18 cellular contexts compared by ENCODE assay signal in genomic region chr11:115338476-115338875, GRCh38.
"Had no signal": no experiment of that assay in that cellular context is flagged by ENCODE, and none has a peak within 500 bp of the region (broad histone marks: within the 10 kb centered on the region; RNA-seq: fewer than 3 reads in every experiment).

No MANE protein-coding gene starts in this region.

- H3K27ac Mint-ChIP-seq: activated B cell treated with CpG ODN at 0.5 μM for 24 hours; activated naive CD4-positive, alpha-beta T cell treated with anti-CD3 and anti-CD28 coated beads, Interleukin-2, amount 50 U/mL, for 72 hours; brain; effector memory CD8-positive, alpha-beta T cell; natural killer cell; stimulated activated memory B cell treated with anti-CD40 and anti-IgM and Interleukin-4, amounts not matched to agents 10 μg/mL and 1 μg/mL and 100 μg/mL, for 72 hours had no signal

- H3K4me1 Mint-ChIP-seq: activated B cell treated with CpG ODN at 0.5 μM for 24 hours; central memory CD8-positive, alpha-beta T cell; natural killer cell; stimulated activated memory B cell treated with anti-CD40 and anti-IgM and Interleukin-4, amounts not matched to agents 10 μg/mL and 1 μg/mL and 100 μg/mL, for 72 hours had no signal

- DNase-seq: activated B cell treated with CpG ODN at 0.5 μM for 24 hours; activated effector memory CD4-positive, alpha-beta T cell treated with anti-CD3 and anti-CD28 coated beads, Interleukin-2, amount 50 U/mL, for 16 hours; amygdala; effector memory CD8-positive, alpha-beta T cell; hypothalamus; natural killer cell; occipital lobe; spleen; stimulated activated CD4-positive, alpha-beta T cell treated with anti-CD3 and anti-CD28 coated beads, Interleukin-1b, Interleukin-23, amount 100 ng/mL, for 48 hours; T-helper 1 cell; tibial artery had no signal

- H3K9me3 Mint-ChIP-seq: activated B cell treated with CpG ODN at 0.5 μM for 24 hours; activated naive CD4-positive, alpha-beta T cell treated with anti-CD3 and anti-CD28 coated beads, Interleukin-2, amount 50 U/mL, for 72 hours; central memory CD8-positive, alpha-beta T cell; effector memory CD8-positive, alpha-beta T cell; natural killer cell; stimulated activated memory B cell treated with anti-CD40 and anti-IgM and Interleukin-4, amounts not matched to agents 10 μg/mL and 1 μg/mL and 100 μg/mL, for 72 hours had no signal

- H3K36me3 Mint-ChIP-seq: activated naive CD4-positive, alpha-beta T cell treated with anti-CD3 and anti-CD28 coated beads, Interleukin-2, amount 50 U/mL, for 72 hours; natural killer cell; stimulated activated memory B cell treated with anti-CD40 and anti-IgM and Interleukin-4, amounts not matched to agents 10 μg/mL and 1 μg/mL and 100 μg/mL, for 72 hours had no signal

- H3K4me3 ChIP-seq: prostate gland, spleen, tibial artery had no signal

- H3K4me3 Mint-ChIP-seq: activated B cell treated with CpG ODN at 0.5 μM for 24 hours; brain; central memory CD8-positive, alpha-beta T cell; effector memory CD8-positive, alpha-beta T cell; natural killer cell; stimulated activated memory B cell treated with anti-CD40 and anti-IgM and Interleukin-4, amounts not matched to agents 10 μg/mL and 1 μg/mL and 100 μg/mL, for 72 hours had no signal

- H3K27me3 ChIP-seq: spleen, tibial artery had no signal

- H3K36me3 ChIP-seq: prostate gland, spleen, tibial artery had no signal

- H3K27me3 Mint-ChIP-seq: activated B cell treated with CpG ODN at 0.5 μM for 24 hours; brain; central memory CD8-positive, alpha-beta T cell; effector memory CD8-positive, alpha-beta T cell; stimulated activated memory B cell treated with anti-CD40 and anti-IgM and Interleukin-4, amounts not matched to agents 10 μg/mL and 1 μg/mL and 100 μg/mL, for 72 hours had no signal

- H3K27ac ChIP-seq: epithelial cell of prostate, prostate gland, spleen, tibial artery had no signal

- ATAC-seq: activated naive CD4-positive, alpha-beta T cell treated with anti-CD3 and anti-CD28 coated beads, Interleukin-2, amount 50 U/mL, for 72 hours; effector memory CD8-positive, alpha-beta T cell; natural killer cell; sciatic nerve; stimulated activated memory B cell treated with anti-CD40 and anti-IgM and Interleukin-4, amounts not matched to agents 10 μg/mL and 1 μg/mL and 100 μg/mL, for 72 hours had no signal

- H3K4me1 ChIP-seq: prostate gland, tibial artery had no signal

- H3K9me3 ChIP-seq: prostate gland, spleen, tibial artery had no signal
